ENCODE assay signal across 8 cellular contexts in the genomic region with DNA sequence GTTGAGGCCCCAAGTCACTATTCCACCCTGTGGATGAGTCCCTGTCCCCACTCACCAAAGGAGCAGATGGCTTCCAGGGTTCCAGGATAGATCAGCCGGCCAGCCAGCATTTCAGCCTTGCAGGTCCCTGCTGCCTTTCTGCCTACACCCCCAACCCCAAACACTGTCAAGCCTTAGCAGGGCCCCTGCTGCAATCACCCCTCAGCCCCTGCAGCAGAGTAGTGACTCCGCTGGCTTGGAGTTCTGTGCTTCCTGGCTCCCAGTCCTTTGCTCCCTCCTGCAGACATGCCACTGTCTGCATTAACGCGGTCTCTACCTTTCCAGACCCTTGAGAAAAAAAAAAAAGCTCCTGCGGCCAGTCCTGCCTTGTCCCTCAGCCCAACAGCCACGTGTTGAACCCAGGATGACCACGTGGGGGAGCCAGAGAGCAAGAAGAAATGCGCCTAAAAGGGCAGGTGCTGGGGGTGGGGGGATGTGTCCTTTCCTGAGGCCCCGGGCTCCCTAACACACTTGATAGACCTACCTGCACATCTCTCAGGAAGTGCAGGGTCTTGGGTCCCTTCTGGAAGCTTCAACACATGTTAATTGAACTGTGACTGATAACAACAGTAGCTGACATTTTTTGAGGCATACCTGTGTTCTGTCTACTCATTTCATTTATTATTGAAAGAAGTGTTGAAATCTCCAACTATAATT. TPM values are rescaled to one million over a fixed set of nuclear protein-coding genes. Genes with fewer than 3 reads are reported as not detected.
A peak's percentile ranks its signal among the peaks of the same experiment; 100 is the strongest.
DNase-seq lines count a peak whose midpoint lies in the region; ATAC-seq and TF ChIP-seq lines count a peak whose summit lies in the region.

No MANE protein-coding gene starts in this region.

- H3K27ac Mint-ChIP-seq in GM23338 = no peak overlapping the region

- H3K4me1 ChIP-seq in GM23338 (ENCODE audit: insufficient read depth) (no peaks in the 10 kb centered on the region), left lung (peaks cover 6 to 16% of the 10 kb centered on the region in 2 donors)

- no peaks in the 10 kb centered on the region for H3K9me3 ChIP-seq in left lung

- H3K36me3 Mint-ChIP-seq in GM23338 (ENCODE audit: low read depth) = no peaks in the 10 kb centered on the region

- no peak overlapping the region for H3K27ac ChIP-seq in GM23338 (ENCODE audit: low read depth)
- no peak overlapping the region for H3K27ac ChIP-seq in left lung

- H3K79me2 ChIP-seq in GM23338 (replicated peaks; ENCODE audit: insufficient read depth) = no peaks in the 10 kb centered on the region

- H3K4me3 Mint-ChIP-seq in GM23338 = no peak overlapping the region

- no peaks in the 10 kb centered on the region for H3K36me3 ChIP-seq in GM23338 (ENCODE audit: insufficient read depth)
- no peaks in the 10 kb centered on the region for H3K36me3 ChIP-seq in left lung

- peaks cover 5% of the 10 kb centered on the region for H3K27me3 Mint-ChIP-seq in GM23338 (ENCODE audit: insufficient read depth, low read depth, poor library complexity)

- intact Hi-C loops in left lung (cut with DNase I) = loop anchor here in 1 of 2 donors (5.0 kb wide), 1 partner anchor 38 kb away; no protein-coding TSS in a partner anchor

- ATAC-seq in GM23338 (peak; percentile 95), left lung (peak; percentile 74), HG03280 (IDR thresholded peaks at IDR 0.05; ENCODE audit: unreplicated experiment) (no peak)

- H3K4me3 ChIP-seq in GM23338 = no peak overlapping the region
- H3K4me3 ChIP-seq in left lung = no peak overlapping the region

- TF ChIP-seq CTCF in GM23338 (conservative IDR thresholded peaks at IDR 0.05; ENCODE audit: low read depth in 2 of 2) = peak; percentile 89 to 98
- peak; percentile 76 to 90 for TF ChIP-seq CTCF in left lung (IDR thresholded peaks at IDR 0.05)

- H3K4me2 ChIP-seq in GM23338 = no peak overlapping the region

- H3K4me1 Mint-ChIP-seq in GM23338 = peaks cover 7% of the 10 kb centered on the region

- H3F3A ChIP-seq in GM23338 (replicated peaks; ENCODE audit: low read depth) = no peaks in the 10 kb centered on the region

- DNase-seq in C1 segment of cervical spinal cord (lab: John Stamatoyannopoulos, UW) = peak in 12 of 14 donors; percentile 8 to 60 (median 30)
- DNase-seq in GM23338 (ENCODE audit: low spot score) = peak; percentile 94
- DNase-seq in NCI-H2171 (lab: John Stamatoyannopoulos, UW) = peak; percentile 15
- peak; percentile 72 for DNase-seq in activated CD4-positive, alpha-beta T cell treated with anti-CD3 and anti-CD28 coated beads for 1 hour
- peak; percentile 67 for DNase-seq in cerebellum (ENCODE audit: low spot score)
- DNase-seq in left lung = peak; percentile 72 to 89
- peak; percentile 65 to 80 (median 76) for DNase-seq in stimulated activated CD4-positive, alpha-beta T cell treated with anti-CD3 and anti-CD28 coated beads, TNF-alpha, amount 100 ng/mL, for 48 hours (ENCODE audit: low read depth in 3 of 3)

- H3K9me3 Mint-ChIP-seq in GM23338 = no peaks in the 10 kb centered on the region; the same call in 2 of the 3 replicates

- H3K9me2 ChIP-seq in GM23338 (ENCODE audit: insufficient read depth) = no peaks in the 10 kb centered on the region

- H4K20me1 ChIP-seq in GM23338 (replicated peaks; ENCODE audit: insufficient read depth) = no peaks in the 10 kb centered on the region; the same call in 1 of the 2 replicates

- H2AFZ ChIP-seq in GM23338 = no peak overlapping the region

- H3K27me3 ChIP-seq in GM23338 (ENCODE audit: insufficient read depth) (no peaks in the 10 kb centered on the region), left lung (no peaks in the 10 kb centered on the region)

TF ChIP-seq in GM23338, 12 proteins besides CTCF, POLR2A, EP300 and RAD21:
- TF ChIP-seq JUNB (IDR thresholded peaks at IDR 0.05; ENCODE audit: unreplicated experiment) (no peak), CREB1 (CRISPR knock-in tag; IDR thresholded peaks at IDR 0.05; ENCODE audit: low read depth) (peak; percentile 52)

RNA-seq across cellular contexts. Expression of gene RASSF5, which starts 37.4 kb away (rescaled TPM):
- total RNA-seq in GM23338 (2014; rRNA removed; shearing (Covaris generic)) = 3.1 and 4.4 TPM in 2 replicates
- polyA plus RNA-seq in GM23338 (2016; fragmentation: Nextera tagmentation; extraction: Ambion mirVana) = 0.48 and 0.57 TPM in 2 replicates
- total RNA-seq in cerebellum = 2.7 TPM
- 10 to 100 TPM; 26.5 to 40.9 TPM for total RNA-seq in left lung

Comparison
In these comparisons a context has a peak if more than half of its experiments do, and no peak if none do; other contexts are left out.
1. DNase-seq: peak in every context shown above with its lines; median percentile 94 in GM23338; 80 in left lung; 76 in stimulated activated CD4-positive, alpha-beta T cell treated with anti-CD3 and anti-CD28 coated beads, TNF-alpha, amount 100 ng/mL, for 48 hours; 72 in activated CD4-positive, alpha-beta T cell treated with anti-CD3 and anti-CD28 coated beads for 1 hour; 67 in cerebellum; 30 in C1 segment of cervical spinal cord; 15 in NCI-H2171.